Comparison of ENCODE assay signal across 27 cellular contexts in genomic region chr7:78055579-78055978, GRCh38.
"Had no signal": no experiment of that assay in that cellular context is flagged by ENCODE, and none has a peak within 500 bp of the region (broad histone marks: within the 10 kb centered on the region; RNA-seq: fewer than 3 reads in every experiment).

No MANE protein-coding gene starts in this region.

- H3K4me3 ChIP-seq: body of pancreas, coronary artery, dorsolateral prefrontal cortex, heart left ventricle, left lung, lower lobe of right lung, mucosa of descending colon, right lobe of liver, upper lobe of left lung, vagina had no signal

- H3K27ac ChIP-seq: body of pancreas, coronary artery, dorsolateral prefrontal cortex, heart left ventricle, left lung, lower lobe of right lung, neutrophil, right lobe of liver, upper lobe of left lung, vagina had no signal

- DNase-seq: activated CD4-positive, alpha-beta T cell treated with anti-CD3 and anti-CD28 coated beads for 1 hour; activated CD4-positive, alpha-beta T cell treated with anti-CD3 and anti-CD28 coated beads, Interleukin-2, amount 50 U/mL, for 1 hour; activated CD8-positive, alpha-beta T cell treated with anti-CD3 and anti-CD28 coated beads for 36 hours; activated naive CD4-positive, alpha-beta T cell treated with Interleukin-2 at 50 U/mL for 16 hours; activated T-cell treated with anti-CD3 and anti-CD28 coated beads, Interleukin-2, amount 50 U/mL, for 4 hours; anterior cingulate cortex; body of pancreas; dorsolateral prefrontal cortex; effector memory CD4-positive, alpha-beta T cell; heart left ventricle; kidney glomerular epithelial cell; left lung; lower lobe of right lung; mucosa of descending colon; right lobe of liver; stimulated activated CD4-positive, alpha-beta T cell treated with anti-CD3 and anti-CD28 coated beads, Interleukin-4, amount 100 ng/mL, for 4 hours; stimulated activated CD8-positive, alpha-beta memory T cell treated with anti-CD3 and anti-CD28 coated beads, Interleukin-4, amount 100 ng/mL, for 48 hours; stimulated activated naive CD8-positive, alpha-beta T cell treated with anti-CD3 and anti-CD28 coated beads, Interleukin-15, amount 100 ng/mL, for 72 hours; substantia nigra; upper lobe of left lung had no signal

- H3K27me3 ChIP-seq: body of pancreas, dorsolateral prefrontal cortex, heart left ventricle, left lung, right lobe of liver, upper lobe of left lung, vagina had no signal

- FAIRE-seq: TTC549 had no signal

- H3K9me3 ChIP-seq: body of pancreas, heart left ventricle, left lung, lower lobe of right lung, mucosa of descending colon, neutrophil, right lobe of liver, upper lobe of left lung, vagina had no signal

- ATAC-seq: activated CD8-positive, alpha-beta T cell treated with anti-CD3 and anti-CD28 coated beads for 36 hours; activated T-cell treated with anti-CD3 and anti-CD28 coated beads, Interleukin-2, amount 50 U/mL, for 4 hours; body of pancreas; heart left ventricle; left lung; lower lobe of right lung; mucosa of descending colon; natural killer cell treated with Interleukin-12 subunit alpha and Interleukin-12 subunit beta and Interleukin-15 and Interleukin-18, amount 100 ng/mL, for 72 hours; right lobe of liver; stimulated activated memory B cell treated with anti-CD40 and anti-IgM and Interleukin-4, amounts not matched to agents 10 μg/mL and 1 μg/mL and 100 μg/mL, for 72 hours; stimulated activated naive CD8-positive, alpha-beta T cell treated with anti-CD3 and anti-CD28 coated beads, Interleukin-15, amount 100 ng/mL, for 72 hours; WTC11 had no signal

- H3K4me1 ChIP-seq: body of pancreas, heart left ventricle, left lung, lower lobe of right lung, right lobe of liver, upper lobe of left lung, vagina had no signal

- H3K36me3 ChIP-seq: heart left ventricle, left lung, lower lobe of right lung, neutrophil, right lobe of liver, upper lobe of left lung, vagina had no signal
